9 cellular contexts compared by ENCODE assay signal in genomic region chr19:10399878-10400277, GRCh38.
"Had no signal": no experiment of that assay in that cellular context is flagged by ENCODE, and none has a peak within 500 bp of the region (broad histone marks: within the 10 kb centered on the region; RNA-seq: fewer than 3 reads in every experiment).

No MANE protein-coding gene starts in this region.

- H3K4me3 Mint-ChIP-seq: activated CD4-positive, alpha-beta memory T cell treated with anti-CD3 and anti-CD28 coated beads for 36 hours had no signal

- H3K36me3 ChIP-seq: uterus had no signal

- ATAC-seq: pancreas had no signal

- DNase-seq: activated CD4-positive, alpha-beta memory T cell treated with anti-CD3 and anti-CD28 coated beads for 36 hours; activated CD4-positive, CD25-positive, alpha-beta regulatory T cell treated with anti-CD3 and anti-CD28 coated beads, Interleukin-2, amount 50 U/mL, for 72 hours; activated naive CD4-positive, alpha-beta T cell; effector CD4-positive, alpha-beta T cell; mesendoderm; stomach; uterus had no signal

- H3K9me3 Mint-ChIP-seq: activated CD4-positive, alpha-beta memory T cell treated with anti-CD3 and anti-CD28 coated beads for 36 hours had no signal

- H3K4me3 ChIP-seq: pancreas, stomach, thoracic aorta, uterus had no signal

- H3K27ac ChIP-seq: pancreas, stomach, thoracic aorta, uterus had no signal

- H3K9me3 ChIP-seq: pancreas, stomach, thoracic aorta, uterus had no signal

- H3K27me3 ChIP-seq: pancreas, uterus had no signal

- H3K27ac Mint-ChIP-seq: activated CD4-positive, alpha-beta memory T cell treated with anti-CD3 and anti-CD28 coated beads for 36 hours had no signal

- H3K27me3 Mint-ChIP-seq: activated CD4-positive, alpha-beta memory T cell treated with anti-CD3 and anti-CD28 coated beads for 36 hours had no signal
